ENCODE assay signal across 19 cellular contexts in the genomic region with DNA sequence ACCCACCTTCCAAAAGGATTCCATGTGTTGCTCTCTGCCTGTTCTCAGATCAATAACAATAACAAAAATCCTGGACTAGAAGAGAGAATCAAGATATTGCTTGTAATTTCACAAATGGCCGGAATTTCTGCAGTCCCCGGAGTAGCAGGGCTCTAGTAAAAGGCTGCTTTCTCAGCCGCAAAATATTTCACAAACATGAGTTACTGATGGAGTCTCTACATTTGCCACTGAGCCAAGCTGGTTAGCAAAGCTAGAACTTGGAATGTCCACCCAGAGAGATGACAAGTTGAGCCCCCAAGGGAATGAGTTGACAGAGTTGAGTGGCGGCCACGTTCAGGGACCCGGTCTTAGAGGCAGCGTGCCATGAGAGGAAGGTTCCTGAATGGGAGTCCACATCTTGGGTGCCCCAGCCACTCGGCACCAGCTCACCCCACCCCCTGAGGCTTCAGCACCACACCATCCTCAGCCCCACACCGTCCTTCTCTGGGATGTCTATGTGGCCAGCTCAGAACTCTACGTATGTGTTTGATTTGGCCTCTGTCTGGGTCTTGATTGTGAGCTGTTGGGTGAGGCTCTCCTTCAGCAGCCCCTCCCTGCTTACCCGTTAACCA.
"Had no signal": no experiment of that assay in that cellular context is flagged by ENCODE, and none has a peak within 500 bp of the region (broad histone marks: within the 10 kb centered on the region; RNA-seq: fewer than 3 reads in every experiment).

No MANE protein-coding gene starts in this region.

- H3K4me3 ChIP-seq: dorsolateral prefrontal cortex had no signal

- H3K4me3 Mint-ChIP-seq: activated CD4-positive, alpha-beta memory T cell treated with anti-CD3 and anti-CD28 coated beads, Interleukin-2, amount 10 ng/mL, durations not matched to agents 7 days and 5 days; activated naive CD4-positive, alpha-beta T cell treated with anti-CD3 and anti-CD28 coated beads for 36 hours; activated T-cell treated with anti-CD3 and anti-CD28 coated beads, Interleukin-2, amount 50 U/mL, for 24 hours; endodermal cell; naive thymus-derived CD4-positive, alpha-beta T cell had no signal

- H3K4me1 Mint-ChIP-seq: activated CD4-positive, alpha-beta memory T cell treated with anti-CD3 and anti-CD28 coated beads, Interleukin-2, amount 10 ng/mL, durations not matched to agents 7 days and 5 days had no signal

- H3K9me3 Mint-ChIP-seq: activated CD4-positive, alpha-beta memory T cell treated with anti-CD3 and anti-CD28 coated beads, Interleukin-2, amount 10 ng/mL, durations not matched to agents 7 days and 5 days; activated naive CD4-positive, alpha-beta T cell treated with anti-CD3 and anti-CD28 coated beads for 36 hours; activated T-cell treated with anti-CD3 and anti-CD28 coated beads, Interleukin-2, amount 50 U/mL, for 24 hours; activated T-helper 2 cell treated with anti-CD3 and anti-CD28 coated beads, Interferon-gamma antibody, Interleukin-2, Interleukin-4, amounts not matched to agents 10 μg/mL and 5 μg/mL and 100 μg/mL, durations not matched to agents 14 hours and 24 hours and 36 hours; endodermal cell; naive thymus-derived CD4-positive, alpha-beta T cell had no signal

- DNase-seq: activated CD4-positive, alpha-beta memory T cell treated with anti-CD3 and anti-CD28 coated beads, Interleukin-2, amount 10 ng/mL, durations not matched to agents 7 days and 5 days; activated CD4-positive, alpha-beta T cell treated with anti-CD3 and anti-CD28 coated beads for 48 hours; activated CD4-positive, CD25-positive, alpha-beta regulatory T cell; activated naive CD4-positive, alpha-beta T cell treated with anti-CD3 and anti-CD28 coated beads for 36 hours; activated T-cell treated with anti-CD3 and anti-CD28 coated beads, Interleukin-2, amount 50 U/mL, for 24 hours; anterior cingulate cortex; dorsolateral prefrontal cortex; endodermal cell; foreskin melanocyte; head of caudate nucleus; mesenchymal stem cell; naive thymus-derived CD4-positive, alpha-beta T cell; stimulated activated naive CD8-positive, alpha-beta T cell treated with anti-CD3 and anti-CD28 coated beads, Interleukin-15, Interleukin-2, amounts not matched to agents 100 U/mL and 50 U/mL, for 24 hours; T-helper 1 cell; T-helper 9 cell; trophoblast cell had no signal

- H3K27me3 Mint-ChIP-seq: activated CD4-positive, alpha-beta memory T cell treated with anti-CD3 and anti-CD28 coated beads, Interleukin-2, amount 10 ng/mL, durations not matched to agents 7 days and 5 days; activated T-cell treated with anti-CD3 and anti-CD28 coated beads, Interleukin-2, amount 50 U/mL, for 24 hours had no signal

- H3K36me3 Mint-ChIP-seq: naive thymus-derived CD4-positive, alpha-beta T cell had no signal

- ATAC-seq: naive thymus-derived CD4-positive, alpha-beta T cell; stimulated activated naive CD8-positive, alpha-beta T cell treated with anti-CD3 and anti-CD28 coated beads, Interleukin-15, Interleukin-2, amounts not matched to agents 100 U/mL and 50 U/mL, for 24 hours had no signal

- H3K27me3 ChIP-seq: dorsolateral prefrontal cortex had no signal

- H2AFZ ChIP-seq: parathyroid adenoma had no signal

- H3K27ac Mint-ChIP-seq: activated CD4-positive, alpha-beta memory T cell treated with anti-CD3 and anti-CD28 coated beads, Interleukin-2, amount 10 ng/mL, durations not matched to agents 7 days and 5 days; activated naive CD4-positive, alpha-beta T cell treated with anti-CD3 and anti-CD28 coated beads for 36 hours; activated T-cell treated with anti-CD3 and anti-CD28 coated beads, Interleukin-2, amount 50 U/mL, for 24 hours; activated T-helper 2 cell treated with anti-CD3 and anti-CD28 coated beads, Interferon-gamma antibody, Interleukin-2, Interleukin-4, amounts not matched to agents 10 μg/mL and 5 μg/mL and 100 μg/mL, durations not matched to agents 14 hours and 24 hours and 36 hours; endodermal cell had no signal

- H3K9ac ChIP-seq: parathyroid adenoma had no signal

- H3K27ac ChIP-seq: dorsolateral prefrontal cortex, epithelial cell of prostate, parathyroid adenoma had no signal
